Comparison of ENCODE assay signal across 1 cellular context in the genomic region with DNA sequence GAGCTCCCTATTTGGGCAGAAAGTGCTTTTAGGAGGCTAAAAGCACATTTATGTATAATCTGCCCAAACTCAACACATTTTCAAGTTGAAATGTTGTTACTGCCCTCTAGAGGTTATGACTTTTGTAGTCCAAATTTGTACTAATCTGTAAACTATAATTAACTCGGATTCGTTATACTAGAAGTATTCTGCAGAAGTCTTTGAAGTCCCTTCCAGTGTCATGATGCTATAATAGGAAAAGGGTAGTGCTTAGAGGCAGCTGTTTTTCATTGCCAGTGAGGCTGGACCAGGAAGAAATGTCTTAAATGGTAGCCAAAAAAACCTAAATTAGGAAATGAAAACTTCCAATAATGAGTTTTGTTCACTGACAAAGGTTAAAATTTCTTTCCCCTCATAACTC.
TF ChIP-seq lines count a peak whose summit lies in the region.

No MANE protein-coding gene starts in this region.

TF ChIP-seq in GM23338, 12 proteins besides CTCF, POLR2A, EP300 and RAD21 (continued from another document):
- TF ChIP-seq ZNF462 (CRISPR knock-in tag; IDR thresholded peaks at IDR 0.05) (no peak), ZNF331 (CRISPR knock-in tag; IDR thresholded peaks at IDR 0.05; ENCODE audit: low read depth) (no peak), STAT1 (IDR thresholded peaks at IDR 0.05; ENCODE audit: unreplicated experiment) (no peak), JUNB (IDR thresholded peaks at IDR 0.05; ENCODE audit: unreplicated experiment) (no peak), EZH2phosphoT487 (IDR thresholded peaks at IDR 0.05; ENCODE audit: unreplicated experiment) (no peak), NANOG (IDR thresholded peaks at IDR 0.05; ENCODE audit: borderline replicate concordance) (no peak), CREB1 (CRISPR knock-in tag; IDR thresholded peaks at IDR 0.05; ENCODE audit: low read depth) (no peak)
- TF ChIP-seq, protein P1, sequence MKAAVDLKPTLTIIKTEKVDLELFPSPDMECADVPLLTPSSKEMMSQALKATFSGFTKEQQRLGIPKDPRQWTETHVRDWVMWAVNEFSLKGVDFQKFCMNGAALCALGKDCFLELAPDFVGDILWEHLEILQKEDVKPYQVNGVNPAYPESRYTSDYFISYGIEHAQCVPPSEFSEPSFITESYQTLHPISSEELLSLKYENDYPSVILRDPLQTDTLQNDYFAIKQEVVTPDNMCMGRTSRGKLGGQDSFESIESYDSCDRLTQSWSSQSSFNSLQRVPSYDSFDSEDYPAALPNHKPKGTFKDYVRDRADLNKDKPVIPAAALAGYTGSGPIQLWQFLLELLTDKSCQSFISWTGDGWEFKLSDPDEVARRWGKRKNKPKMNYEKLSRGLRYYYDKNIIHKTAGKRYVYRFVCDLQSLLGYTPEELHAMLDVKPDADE (IDR thresholded peaks at IDR 0.05): no peak
